Comparison of ENCODE assay signal across 1 cellular context in the genomic region with DNA sequence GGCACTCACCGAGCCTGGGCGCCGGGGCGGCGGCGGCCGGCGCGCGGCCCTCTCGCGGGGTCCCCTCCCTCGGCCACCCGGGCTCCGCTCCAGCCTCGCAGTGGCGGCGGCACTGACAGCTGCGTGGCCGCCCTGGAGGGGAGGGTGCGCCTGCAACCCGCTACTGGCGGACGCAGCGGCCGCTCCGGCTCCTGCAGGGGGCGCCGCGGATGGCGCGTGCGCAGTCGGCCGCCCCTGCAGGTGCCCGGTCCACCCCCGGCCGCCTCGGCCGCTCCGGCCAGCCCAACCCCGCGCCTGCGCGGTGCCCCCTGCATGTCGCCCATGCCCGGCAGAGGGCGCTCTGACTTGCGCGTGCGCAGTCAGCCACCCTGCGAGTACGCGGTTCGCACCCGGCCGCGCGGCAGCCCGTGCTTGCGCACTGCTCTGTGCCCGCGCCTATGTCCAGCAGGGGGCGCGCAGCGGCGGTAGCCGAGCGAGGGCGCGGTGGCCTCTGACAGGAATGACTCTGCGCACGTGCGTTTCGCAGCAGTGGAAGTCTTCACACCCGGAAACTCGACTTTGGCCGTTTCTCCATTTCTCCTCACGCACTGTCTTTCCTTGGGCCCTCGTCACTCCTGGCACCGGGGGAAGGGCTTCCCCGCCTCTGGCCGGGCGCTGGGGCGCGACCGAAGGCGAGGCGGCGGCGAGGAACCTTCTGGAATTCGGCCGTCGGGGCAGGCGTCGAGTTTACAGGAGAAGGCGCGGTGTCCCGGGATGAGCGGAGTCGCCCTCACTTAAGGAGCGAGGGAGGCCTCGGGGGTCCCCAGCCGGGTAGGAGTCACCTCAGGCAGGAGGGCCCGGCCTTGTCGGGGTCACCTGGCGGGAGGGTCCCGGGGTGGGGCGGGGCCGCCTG.
TF ChIP-seq lines count a peak whose summit lies in the region.

A gene (minus strand): TSS at position 165 of the 892 bp plus-strand sequence. CDS start 14,262 bp downstream, outside the sequence.

TF ChIP-seq in HepG2, 621 proteins besides CTCF, POLR2A, EP300 and RAD21 (continued from another document and continues in another):
- TF ChIP-seq, protein P1, sequence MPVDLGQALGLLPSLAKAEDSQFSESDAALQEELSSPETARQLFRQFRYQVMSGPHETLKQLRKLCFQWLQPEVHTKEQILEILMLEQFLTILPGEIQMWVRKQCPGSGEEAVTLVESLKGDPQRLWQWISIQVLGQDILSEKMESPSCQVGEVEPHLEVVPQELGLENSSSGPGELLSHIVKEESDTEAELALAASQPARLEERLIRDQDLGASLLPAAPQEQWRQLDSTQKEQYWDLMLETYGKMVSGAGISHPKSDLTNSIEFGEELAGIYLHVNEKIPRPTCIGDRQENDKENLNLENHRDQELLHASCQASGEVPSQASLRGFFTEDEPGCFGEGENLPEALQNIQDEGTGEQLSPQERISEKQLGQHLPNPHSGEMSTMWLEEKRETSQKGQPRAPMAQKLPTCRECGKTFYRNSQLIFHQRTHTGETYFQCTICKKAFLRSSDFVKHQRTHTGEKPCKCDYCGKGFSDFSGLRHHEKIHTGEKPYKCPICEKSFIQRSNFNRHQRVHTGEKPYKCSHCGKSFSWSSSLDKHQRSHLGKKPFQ (CRISPR knock-in tag; IDR thresholded peaks at IDR 0.05; ENCODE audit: insufficient replicate concordance): peak; percentile 99
- peak; percentile 85; the same call in 1 of the 2 replicates for TF ChIP-seq ZNF446 (CRISPR knock-in tag; IDR thresholded peaks at IDR 0.05)
- TF ChIP-seq, protein P2, sequence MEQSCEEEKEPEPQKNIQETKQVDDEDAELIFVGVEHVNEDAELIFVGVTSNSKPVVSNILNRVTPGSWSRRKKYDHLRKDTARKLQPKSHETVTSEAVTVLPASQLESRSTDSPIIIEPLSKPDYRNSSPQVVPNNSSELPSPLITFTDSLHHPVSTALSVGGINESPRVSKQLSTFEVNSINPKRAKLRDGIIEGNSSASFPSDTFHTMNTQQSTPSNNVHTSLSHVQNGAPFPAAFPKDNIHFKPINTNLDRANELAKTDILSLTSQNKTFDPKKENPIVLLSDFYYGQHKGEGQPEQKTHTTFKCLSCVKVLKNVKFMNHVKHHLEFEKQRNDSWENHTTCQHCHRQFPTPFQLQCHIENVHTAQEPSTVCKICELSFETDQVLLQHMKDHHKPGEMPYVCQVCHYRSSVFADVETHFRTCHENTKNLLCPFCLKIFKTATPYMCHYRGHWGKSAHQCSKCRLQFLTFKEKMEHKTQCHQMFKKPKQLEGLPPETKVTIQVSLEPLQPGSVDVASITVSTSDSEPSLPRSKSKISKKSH (CRISPR knock-in tag; IDR thresholded peaks at IDR 0.05; ENCODE audit: borderline replicate concordance): peak; percentile 99
- TF ChIP-seq, protein P3, sequence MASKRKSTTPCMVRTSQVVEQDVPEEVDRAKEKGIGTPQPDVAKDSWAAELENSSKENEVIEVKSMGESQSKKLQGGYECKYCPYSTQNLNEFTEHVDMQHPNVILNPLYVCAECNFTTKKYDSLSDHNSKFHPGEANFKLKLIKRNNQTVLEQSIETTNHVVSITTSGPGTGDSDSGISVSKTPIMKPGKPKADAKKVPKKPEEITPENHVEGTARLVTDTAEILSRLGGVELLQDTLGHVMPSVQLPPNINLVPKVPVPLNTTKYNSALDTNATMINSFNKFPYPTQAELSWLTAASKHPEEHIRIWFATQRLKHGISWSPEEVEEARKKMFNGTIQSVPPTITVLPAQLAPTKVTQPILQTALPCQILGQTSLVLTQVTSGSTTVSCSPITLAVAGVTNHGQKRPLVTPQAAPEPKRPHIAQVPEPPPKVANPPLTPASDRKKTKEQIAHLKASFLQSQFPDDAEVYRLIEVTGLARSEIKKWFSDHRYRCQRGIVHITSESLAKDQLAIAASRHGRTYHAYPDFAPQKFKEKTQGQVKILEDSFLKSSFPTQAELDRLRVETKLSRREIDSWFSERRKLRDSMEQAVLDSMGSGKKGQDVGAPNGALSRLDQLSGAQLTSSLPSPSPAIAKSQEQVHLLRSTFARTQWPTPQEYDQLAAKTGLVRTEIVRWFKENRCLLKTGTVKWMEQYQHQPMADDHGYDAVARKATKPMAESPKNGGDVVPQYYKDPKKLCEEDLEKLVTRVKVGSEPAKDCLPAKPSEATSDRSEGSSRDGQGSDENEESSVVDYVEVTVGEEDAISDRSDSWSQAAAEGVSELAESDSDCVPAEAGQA (IDR thresholded peaks at IDR 0.05; ENCODE audit: low read depth): peak; percentile 61; the same call in 1 of the 2 replicates
- TF ChIP-seq, protein P3 (CRISPR knock-in tag; IDR thresholded peaks at IDR 0.05; ENCODE audit: borderline replicate concordance): peak; percentile 90
- TF ChIP-seq ZNF383 (CRISPR knock-in tag; IDR thresholded peaks at IDR 0.05; ENCODE audit: borderline replicate concordance): no peak
- TF ChIP-seq, protein P4, sequence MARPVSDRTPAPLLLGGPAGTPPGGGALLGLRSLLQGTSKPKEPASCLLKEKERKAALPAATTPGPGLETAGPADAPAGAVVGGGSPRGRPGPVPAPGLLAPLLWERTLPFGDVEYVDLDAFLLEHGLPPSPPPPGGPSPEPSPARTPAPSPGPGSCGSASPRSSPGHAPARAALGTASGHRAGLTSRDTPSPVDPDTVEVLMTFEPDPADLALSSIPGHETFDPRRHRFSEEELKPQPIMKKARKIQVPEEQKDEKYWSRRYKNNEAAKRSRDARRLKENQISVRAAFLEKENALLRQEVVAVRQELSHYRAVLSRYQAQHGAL (CRISPR knock-in tag; IDR thresholded peaks at IDR 0.05; ENCODE audit: not compliant biosample characterization): peak; percentile 98
- TF ChIP-seq, protein P5, sequence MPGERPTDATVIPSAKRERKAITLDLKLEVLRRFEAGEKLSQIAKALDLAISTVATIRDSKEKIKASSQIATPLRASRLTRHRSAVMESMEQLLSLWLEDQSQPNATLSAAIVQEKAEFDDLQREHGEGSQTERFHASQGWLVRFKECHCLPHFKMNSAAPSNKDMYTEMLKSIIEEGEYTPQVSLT (CRISPR knock-in tag; IDR thresholded peaks at IDR 0.05; ENCODE audit: borderline replicate concordance, low read depth): peak; percentile 91; the same call in 1 of the 2 replicates
- peak; percentile 78; the same call in 1 of the 2 replicates for TF ChIP-seq STAT5B (CRISPR knock-in tag; IDR thresholded peaks at IDR 0.05)
- TF ChIP-seq ZNF343 (CRISPR knock-in tag; IDR thresholded peaks at IDR 0.05): peak; percentile 93; the same call in 1 of the 2 replicates
- TF ChIP-seq ZBTB38 (CRISPR knock-in tag; IDR thresholded peaks at IDR 0.05): peak; percentile 96
- TF ChIP-seq, protein P6, sequence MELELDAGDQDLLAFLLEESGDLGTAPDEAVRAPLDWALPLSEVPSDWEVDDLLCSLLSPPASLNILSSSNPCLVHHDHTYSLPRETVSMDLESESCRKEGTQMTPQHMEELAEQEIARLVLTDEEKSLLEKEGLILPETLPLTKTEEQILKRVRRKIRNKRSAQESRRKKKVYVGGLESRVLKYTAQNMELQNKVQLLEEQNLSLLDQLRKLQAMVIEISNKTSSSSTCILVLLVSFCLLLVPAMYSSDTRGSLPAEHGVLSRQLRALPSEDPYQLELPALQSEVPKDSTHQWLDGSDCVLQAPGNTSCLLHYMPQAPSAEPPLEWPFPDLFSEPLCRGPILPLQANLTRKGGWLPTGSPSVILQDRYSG (CRISPR knock-in tag; IDR thresholded peaks at IDR 0.05): peak; percentile 98
- TF ChIP-seq, protein P7, sequence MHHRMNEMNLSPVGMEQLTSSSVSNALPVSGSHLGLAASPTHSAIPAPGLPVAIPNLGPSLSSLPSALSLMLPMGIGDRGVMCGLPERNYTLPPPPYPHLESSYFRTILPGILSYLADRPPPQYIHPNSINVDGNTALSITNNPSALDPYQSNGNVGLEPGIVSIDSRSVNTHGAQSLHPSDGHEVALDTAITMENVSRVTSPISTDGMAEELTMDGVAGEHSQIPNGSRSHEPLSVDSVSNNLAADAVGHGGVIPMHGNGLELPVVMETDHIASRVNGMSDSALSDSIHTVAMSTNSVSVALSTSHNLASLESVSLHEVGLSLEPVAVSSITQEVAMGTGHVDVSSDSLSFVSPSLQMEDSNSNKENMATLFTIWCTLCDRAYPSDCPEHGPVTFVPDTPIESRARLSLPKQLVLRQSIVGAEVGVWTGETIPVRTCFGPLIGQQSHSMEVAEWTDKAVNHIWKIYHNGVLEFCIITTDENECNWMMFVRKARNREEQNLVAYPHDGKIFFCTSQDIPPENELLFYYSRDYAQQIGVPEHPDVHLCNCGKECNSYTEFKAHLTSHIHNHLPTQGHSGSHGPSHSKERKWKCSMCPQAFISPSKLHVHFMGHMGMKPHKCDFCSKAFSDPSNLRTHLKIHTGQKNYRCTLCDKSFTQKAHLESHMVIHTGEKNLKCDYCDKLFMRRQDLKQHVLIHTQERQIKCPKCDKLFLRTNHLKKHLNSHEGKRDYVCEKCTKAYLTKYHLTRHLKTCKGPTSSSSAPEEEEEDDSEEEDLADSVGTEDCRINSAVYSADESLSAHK (CRISPR knock-in tag; IDR thresholded peaks at IDR 0.05; ENCODE audit: borderline replicate concordance): peak; percentile 95
- no peak for TF ChIP-seq NPAS2 (CRISPR knock-in tag; IDR thresholded peaks at IDR 0.05; ENCODE audit: borderline replicate concordance)
- peak; percentile 97 for TF ChIP-seq TSC22D2 (CRISPR knock-in tag; IDR thresholded peaks at IDR 0.05; ENCODE audit: borderline replicate concordance)
- TF ChIP-seq DNMT1 (CRISPR knock-in tag; IDR thresholded peaks at IDR 0.05): peak; percentile 93; the same call in 1 of the 2 replicates
- TF ChIP-seq, protein P8, sequence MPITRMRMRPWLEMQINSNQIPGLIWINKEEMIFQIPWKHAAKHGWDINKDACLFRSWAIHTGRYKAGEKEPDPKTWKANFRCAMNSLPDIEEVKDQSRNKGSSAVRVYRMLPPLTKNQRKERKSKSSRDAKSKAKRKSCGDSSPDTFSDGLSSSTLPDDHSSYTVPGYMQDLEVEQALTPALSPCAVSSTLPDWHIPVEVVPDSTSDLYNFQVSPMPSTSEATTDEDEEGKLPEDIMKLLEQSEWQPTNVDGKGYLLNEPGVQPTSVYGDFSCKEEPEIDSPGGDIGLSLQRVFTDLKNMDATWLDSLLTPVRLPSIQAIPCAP (CRISPR knock-in tag; IDR thresholded peaks at IDR 0.05; ENCODE audit: low read depth): 0 out of 2 replicates have a peak, but pooled peaks have one; percentile 56
- TF ChIP-seq KLF9 (CRISPR knock-in tag; IDR thresholded peaks at IDR 0.05; ENCODE audit: low read depth): peak; percentile 91; the same call in 1 of the 2 replicates
- peak; percentile 98 for TF ChIP-seq ZNF230 (CRISPR knock-in tag; IDR thresholded peaks at IDR 0.05)
- peak; percentile 82 for TF ChIP-seq KAT8 (CRISPR knock-in tag; IDR thresholded peaks at IDR 0.05)
- peak; percentile 97 for TF ChIP-seq KDM2A (CRISPR knock-in tag; IDR thresholded peaks at IDR 0.05; ENCODE audit: borderline replicate concordance, low read depth)
- TF ChIP-seq, protein P9, sequence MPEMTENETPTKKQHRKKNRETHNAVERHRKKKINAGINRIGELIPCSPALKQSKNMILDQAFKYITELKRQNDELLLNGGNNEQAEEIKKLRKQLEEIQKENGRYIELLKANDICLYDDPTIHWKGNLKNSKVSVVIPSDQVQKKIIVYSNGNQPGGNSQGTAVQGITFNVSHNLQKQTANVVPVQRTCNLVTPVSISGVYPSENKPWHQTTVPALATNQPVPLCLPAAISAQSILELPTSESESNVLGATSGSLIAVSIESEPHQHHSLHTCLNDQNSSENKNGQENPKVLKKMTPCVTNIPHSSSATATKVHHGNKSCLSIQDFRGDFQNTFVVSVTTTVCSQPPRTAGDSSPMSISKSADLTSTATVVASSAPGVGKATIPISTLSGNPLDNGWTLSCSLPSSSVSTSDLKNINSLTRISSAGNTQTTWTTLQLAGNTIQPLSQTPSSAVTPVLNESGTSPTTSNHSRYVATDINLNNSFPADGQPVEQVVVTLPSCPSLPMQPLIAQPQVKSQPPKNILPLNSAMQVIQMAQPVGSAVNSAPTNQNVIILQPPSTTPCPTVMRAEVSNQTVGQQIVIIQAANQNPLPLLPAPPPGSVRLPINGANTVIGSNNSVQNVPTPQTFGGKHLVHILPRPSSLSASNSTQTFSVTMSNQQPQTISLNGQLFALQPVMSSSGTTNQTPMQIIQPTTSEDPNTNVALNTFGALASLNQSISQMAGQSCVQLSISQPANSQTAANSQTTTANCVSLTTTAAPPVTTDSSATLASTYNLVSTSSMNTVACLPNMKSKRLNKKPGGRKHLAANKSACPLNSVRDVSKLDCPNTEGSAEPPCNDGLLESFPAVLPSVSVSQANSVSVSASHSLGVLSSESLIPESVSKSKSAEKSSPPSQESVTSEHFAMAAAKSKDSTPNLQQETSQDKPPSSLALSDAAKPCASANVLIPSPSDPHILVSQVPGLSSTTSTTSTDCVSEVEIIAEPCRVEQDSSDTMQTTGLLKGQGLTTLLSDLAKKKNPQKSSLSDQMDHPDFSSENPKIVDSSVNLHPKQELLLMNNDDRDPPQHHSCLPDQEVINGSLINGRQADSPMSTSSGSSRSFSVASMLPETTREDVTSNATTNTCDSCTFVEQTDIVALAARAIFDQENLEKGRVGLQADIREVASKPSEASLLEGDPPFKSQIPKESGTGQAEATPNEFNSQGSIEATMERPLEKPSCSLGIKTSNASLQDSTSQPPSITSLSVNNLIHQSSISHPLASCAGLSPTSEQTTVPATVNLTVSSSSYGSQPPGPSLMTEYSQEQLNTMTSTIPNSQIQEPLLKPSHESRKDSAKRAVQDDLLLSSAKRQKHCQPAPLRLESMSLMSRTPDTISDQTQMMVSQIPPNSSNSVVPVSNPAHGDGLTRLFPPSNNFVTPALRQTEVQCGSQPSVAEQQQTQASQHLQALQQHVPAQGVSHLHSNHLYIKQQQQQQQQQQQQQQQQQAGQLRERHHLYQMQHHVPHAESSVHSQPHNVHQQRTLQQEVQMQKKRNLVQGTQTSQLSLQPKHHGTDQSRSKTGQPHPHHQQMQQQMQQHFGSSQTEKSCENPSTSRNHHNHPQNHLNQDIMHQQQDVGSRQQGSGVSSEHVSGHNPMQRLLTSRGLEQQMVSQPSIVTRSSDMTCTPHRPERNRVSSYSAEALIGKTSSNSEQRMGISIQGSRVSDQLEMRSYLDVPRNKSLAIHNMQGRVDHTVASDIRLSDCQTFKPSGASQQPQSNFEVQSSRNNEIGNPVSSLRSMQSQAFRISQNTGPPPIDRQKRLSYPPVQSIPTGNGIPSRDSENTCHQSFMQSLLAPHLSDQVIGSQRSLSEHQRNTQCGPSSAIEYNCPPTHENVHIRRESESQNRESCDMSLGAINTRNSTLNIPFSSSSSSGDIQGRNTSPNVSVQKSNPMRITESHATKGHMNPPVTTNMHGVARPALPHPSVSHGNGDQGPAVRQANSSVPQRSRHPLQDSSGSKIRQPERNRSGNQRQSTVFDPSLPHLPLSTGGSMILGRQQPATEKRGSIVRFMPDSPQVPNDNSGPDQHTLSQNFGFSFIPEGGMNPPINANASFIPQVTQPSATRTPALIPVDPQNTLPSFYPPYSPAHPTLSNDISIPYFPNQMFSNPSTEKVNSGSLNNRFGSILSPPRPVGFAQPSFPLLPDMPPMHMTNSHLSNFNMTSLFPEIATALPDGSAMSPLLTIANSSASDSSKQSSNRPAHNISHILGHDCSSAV (CRISPR knock-in tag; IDR thresholded peaks at IDR 0.05; ENCODE audit: borderline replicate concordance): peak; percentile 62; the same call in 1 of the 2 replicates
